ENCODE assay signal across 23 cellular contexts in genomic region chr4:182756161-182756690, GRCh38.
DNase-seq lines count a peak whose midpoint lies in the region; ATAC-seq, FAIRE-seq and TF ChIP-seq lines count a peak whose summit lies in the region.
"Had no signal": no experiment of that assay in that cellular context is flagged by ENCODE, and none has a peak within 500 bp of the region (broad histone marks: within the 10 kb centered on the region; RNA-seq: fewer than 3 reads in every experiment).

No MANE protein-coding gene starts in this region.

- CTCF ChIA-PET in PC-3 (lab: Charles Lee): no interaction called here

- no peak overlapping the region for H2BK5ac ChIP-seq in neuronal stem cell (ENCODE audit: low read length)

- BruUV-seq in PC-3 (replicated peaks; lab: Mats Ljungman, UMichigan): no TSS peak

- H2BK15ac ChIP-seq in neuronal stem cell (ENCODE audit: low read length): no peak overlapping the region

- intact Hi-C loops in PC-3 (cut with micrococcal nuclease): no loop called here

- H4K20me1 ChIP-seq in PC-3 (ENCODE audit: low read length): no peaks in the 10 kb centered on the region

- WGBS in neuronal stem cell (ENCODE audit: extremely low coverage in 2 of 2, insufficient read length in 2 of 2, insufficient replicate concordance in 1 of 2), 2 donors: no CpG with 5 or more reads among the region's 6 CpGs

- TF ChIP-seq CTCF in HFFc6 (IDR thresholded peaks at IDR 0.05) (no peak), PC-3 (conservative IDR thresholded peaks at IDR 0.05; ENCODE audit: low read depth, low read length) (no peak), bronchial epithelial cell (IDR thresholded peaks at IDR 0.05; ENCODE audit: insufficient read depth, low read length, severe bottlenecking) (no peak), foreskin keratinocyte (conservative IDR thresholded peaks at IDR 0.05) (no peak)

- H4K91ac ChIP-seq in neuronal stem cell (ENCODE audit: low read depth, low read length, poor library complexity): no peak overlapping the region

- no peak overlapping the region for H3K14ac ChIP-seq in neuronal stem cell (ENCODE audit: low read length)

- no peaks in the 10 kb centered on the region for H3K9me3 Mint-ChIP-seq in HFFc6
- H3K9me3 Mint-ChIP-seq: CD8-positive, alpha-beta memory T cell had no signal

- H3K4me3 ChIP-seq in PC-3 (ENCODE audit: low read length): no peak overlapping the region
- H3K4me3 ChIP-seq in bronchial epithelial cell (ENCODE audit: low read depth, low read length): no peak overlapping the region
- no peak overlapping the region for H3K4me3 ChIP-seq in neuronal stem cell (ENCODE audit: low read length in 2 of 2)
- H3K4me3 ChIP-seq: GM23248 had no signal

- no peak overlapping the region for H3K4me3 Mint-ChIP-seq in HFFc6
- H3K4me3 Mint-ChIP-seq: CD4-positive, CD25-positive, alpha-beta regulatory T cell; CD8-positive, alpha-beta memory T cell had no signal

- H3K18ac ChIP-seq in neuronal stem cell (ENCODE audit: low read length): no peak overlapping the region

- H3K23ac ChIP-seq in neuronal stem cell (ENCODE audit: low read depth, low read length, poor library complexity): no peak overlapping the region

- H3F3A ChIP-seq in PC-3 (ENCODE audit: low read length, unreplicated experiment): no peaks in the 10 kb centered on the region

- H3K79me1 ChIP-seq in neuronal stem cell (ENCODE audit: low read depth, low read length): no peaks in the 10 kb centered on the region

- H3K27me3 ChIP-seq in PC-3 (ENCODE audit: low read length) (no peaks in the 10 kb centered on the region), bronchial epithelial cell (ENCODE audit: control insufficient read depth, insufficient read depth, low read length) (no peaks in the 10 kb centered on the region), foreskin keratinocyte (no peaks in the 10 kb centered on the region), neuronal stem cell (ENCODE audit: control insufficient read depth in 3 of 3, insufficient read depth in 3 of 3, low read depth in 1 of 3, low read length in 3 of 3) (no peaks in the 10 kb centered on the region)
- H3K27me3 ChIP-seq: BE2C had no signal

- no peak overlapping the region for H2BK120ac ChIP-seq in neuronal stem cell (ENCODE audit: low read depth, low read length)

- no peak overlapping the region for H2BK12ac ChIP-seq in neuronal stem cell (ENCODE audit: low read length)

- H3K4me1 ChIP-seq in PC-3 (ENCODE audit: insufficient read depth, low read length) (peaks cover 28% of the 10 kb centered on the region), foreskin keratinocyte (peaks cover 18% of the 10 kb centered on the region), neuronal stem cell (ENCODE audit: control insufficient read depth in 2 of 2, insufficient read depth in 1 of 2, low read depth in 1 of 2, low read length in 2 of 2) (peaks cover 8 to 28% of the 10 kb centered on the region in 2 donors)
- H3K4me1 ChIP-seq: BE2C had no signal

- peak; percentile 37 for ATAC-seq in PC-3
- ATAC-seq in foreskin keratinocyte: peak; percentile 68
- ATAC-seq: HCT116, HepG2 had no signal

- H3K36me3 Mint-ChIP-seq in HFFc6 (ENCODE audit: low read depth): peaks cover 16% of the 10 kb centered on the region
- H3K36me3 Mint-ChIP-seq: CD4-positive, CD25-positive, alpha-beta regulatory T cell; CD8-positive, alpha-beta memory T cell had no signal

- POLR2A ChIA-PET in PC-3 (lab: Charles Lee; ENCODE audit: unreplicated experiment): no interaction called here

- no peaks in the 10 kb centered on the region for H3K9me2 ChIP-seq in PC-3 (replicated peaks; ENCODE audit: low read length)

- no peaks in the 10 kb centered on the region; the same call in none of the 2 replicates for H3K27me3 Mint-ChIP-seq in HFFc6 (ENCODE audit: insufficient read depth)
- H3K27me3 Mint-ChIP-seq: CD4-positive, CD25-positive, alpha-beta regulatory T cell had no signal

- DNase-seq in HFFc6: no peak
- peak; percentile 46 for DNase-seq in PC-3
- peak; percentile 63 for DNase-seq in bronchial epithelial cell (ENCODE audit: low read depth)
- DNase-seq in foreskin keratinocyte: peak; percentile 72 to 88
- no peak for DNase-seq in NK-92 (lab: John Stamatoyannopoulos, UW; ENCODE audit: unreplicated experiment)
- no peak for DNase-seq in NK-92 treated with Interleukin-12 subunit alpha and Interleukin-12 subunit beta, amount 100 ng/mL, for 24 hours (lab: John Stamatoyannopoulos, UW)
- DNase-seq in activated CD8-positive, alpha-beta memory T cell treated with anti-CD3 and anti-CD28 coated beads for 24 hours: no peak
- no peak for DNase-seq in neuronal stem cell (ENCODE audit: low spot score)
- DNase-seq: ACHN; BE2C; C1 segment of cervical spinal cord; CD4-positive, CD25-positive, alpha-beta regulatory T cell; CD8-positive, alpha-beta memory T cell; COR-L47; GM23248; H7 had no signal

- no peak overlapping the region for H4K8ac ChIP-seq in neuronal stem cell (ENCODE audit: low read depth, low read length)

- H3K36me3 ChIP-seq in PC-3 (ENCODE audit: low read depth, low read length) (no peaks in the 10 kb centered on the region), bronchial epithelial cell (ENCODE audit: control insufficient read depth, insufficient read depth, low read length) (no peaks in the 10 kb centered on the region), neuronal stem cell (replicated peaks in 1 of 2; ENCODE audit: control insufficient read depth in 2 of 2, insufficient read depth in 2 of 2, low read length in 2 of 2) (peaks cover 10 to 39% of the 10 kb centered on the region in 2 donors)

- H3K27ac ChIP-seq in PC-3 (ENCODE audit: low read length) (no peak overlapping the region), foreskin keratinocyte (no peak overlapping the region), neuronal stem cell (replicated peaks; ENCODE audit: low read length) (no peak overlapping the region)
- H3K27ac ChIP-seq: GM23248 had no signal

- H3K9ac ChIP-seq in PC-3 (ENCODE audit: low read length) (no peak overlapping the region), neuronal stem cell (ENCODE audit: low read depth, low read length, poor library complexity) (no peak overlapping the region)
- H3K9ac ChIP-seq: GM23248 had no signal

- peaks cover 33% of the 10 kb centered on the region for H3K4me1 Mint-ChIP-seq in HFFc6 (ENCODE audit: low read depth)
- H3K4me1 Mint-ChIP-seq: CD8-positive, alpha-beta memory T cell had no signal

- H3K4ac ChIP-seq in neuronal stem cell (ENCODE audit: low read length): no peak overlapping the region

- H2AK5ac ChIP-seq in neuronal stem cell (ENCODE audit: low read depth, low read length): no peak overlapping the region

- H2AFZ ChIP-seq in PC-3 (ENCODE audit: low read length) (peak overlapping the region; percentile 33; the same call in 1 of the 2 replicates), neuronal stem cell (ENCODE audit: low read length) (no peak overlapping the region)
- H2AFZ ChIP-seq: GM23248 had no signal

- H3K79me2 ChIP-seq in PC-3 (ENCODE audit: low read length): no peaks in the 10 kb centered on the region

- H3K4me2 ChIP-seq in PC-3 (ENCODE audit: low read length) (peak overlapping the region; percentile 44), neuronal stem cell (ENCODE audit: insufficient read depth, low read length, poor library complexity, severe bottlenecking) (no peak overlapping the region)

- no peaks in the 10 kb centered on the region for H3K9me3 ChIP-seq in PC-3 (ENCODE audit: low read length)
- peaks cover 2 to 23% of the 10 kb centered on the region in 2 donors for H3K9me3 ChIP-seq in neuronal stem cell (replicated peaks in 1 of 2; ENCODE audit: control insufficient read depth in 2 of 2, insufficient read depth in 1 of 2, low read depth in 1 of 2, low read length in 2 of 2)
- H3K9me3 ChIP-seq: BE2C had no signal

- 0 out of 2 replicates have a peak overlapping the region, but pooled peaks have one; percentile 21 for H3K27ac Mint-ChIP-seq in HFFc6
- H3K27ac Mint-ChIP-seq: CD4-positive, CD25-positive, alpha-beta regulatory T cell; CD8-positive, alpha-beta memory T cell had no signal

- no peak for FAIRE-seq in bronchial epithelial cell (lab: Jason Lieb, UNC)
- FAIRE-seq: A204.1, D721Med, G401.6, GM12891, GM19239, HepG2 had no signal

Comparison
In these comparisons a context has a peak if more than half of its experiments do, and no peak if none do; other contexts are left out.
1. DNase-seq: peak in PC-3 (single experiment), bronchial epithelial cell (single experiment) and foreskin keratinocyte (2 of 2); none in HFFc6 (single experiment), NK-92 (single experiment), NK-92 treated with Interleukin-12 subunit alpha and Interleukin-12 subunit beta, amount 100 ng/mL, for 24 hours (single experiment), activated CD8-positive, alpha-beta memory T cell treated with anti-CD3 and anti-CD28 coated beads for 24 hours (single experiment) and neuronal stem cell (single experiment).